Comparison of ENCODE assay signal across 15 cellular contexts in genomic region chr2:152464853-152465470, GRCh38.
DNase-seq lines count a peak whose midpoint lies in the region; ATAC-seq and TF ChIP-seq lines count a peak whose summit lies in the region.
"Had no signal": no experiment of that assay in that cellular context is flagged by ENCODE, and none has a peak within 500 bp of the region (broad histone marks: within the 10 kb centered on the region; RNA-seq: fewer than 3 reads in every experiment).

No MANE protein-coding gene starts in this region.

- H3K4me1 ChIP-seq in Panc1 (ENCODE audit: control insufficient read depth, insufficient read depth, low read length), result peaks cover 45% of the 10 kb centered on the region
- H3K4me1 ChIP-seq in gastroesophageal sphincter, result peaks cover 5 to 67% (median 29%) of the 10 kb centered on the region in 3 donors
- peaks cover 48 to 52% (median 51%) of the 10 kb centered on the region in 3 donors for H3K4me1 ChIP-seq in skeletal muscle tissue (ENCODE audit: control insufficient read depth in 3 of 3, insufficient read depth in 3 of 3, low read length in 3 of 3)
- no peaks in the 10 kb centered on the region for H3K4me1 ChIP-seq in uterus

- intact Hi-C loops in Panc1 (cut with micrococcal nuclease; ENCODE audit: unreplicated experiment), result loop anchor here (5.0 kb wide), 2 partner anchors 128 to 273 kb away; partner anchors contain the start of gene FMNL2
- intact Hi-C loops in uterus (cut with DNase I; ENCODE audit: low total_unique reads), result no loop called here

- in situ Hi-C loops in G401 (cut with HindIII; ENCODE audit: low sequenced_read_pairs) (no loop called here), Panc1 (cut with HindIII; ENCODE audit: low pct_unique_long_range_greater_than_20kb, low sequenced_read_pairs) (no loop called here)

- H3K27me3 ChIP-seq in Panc1 (ENCODE audit: control insufficient read depth, insufficient read depth, low read length) (no peaks in the 10 kb centered on the region), gastroesophageal sphincter (no peaks in the 10 kb centered on the region), skeletal muscle tissue (ENCODE audit: control insufficient read depth in 3 of 3, insufficient read depth in 3 of 3, low read length in 3 of 3) (no peaks in the 10 kb centered on the region), uterus (no peaks in the 10 kb centered on the region)
- H3K27me3 ChIP-seq: spleen had no signal

- TF ChIP-seq POLR2A in gastroesophageal sphincter (IDR thresholded peaks at IDR 0.05), result no peak
- TF ChIP-seq POLR2A in uterus (IDR thresholded peaks at IDR 0.05), result no peak

- no peak for TF ChIP-seq EP300 in gastroesophageal sphincter (IDR thresholded peaks at IDR 0.05)

- no TSS peak for BruUV-seq in Panc1 (replicated peaks; lab: Mats Ljungman, UMichigan)

- ATAC-seq in Panc1 (no peak), gastroesophageal sphincter (peak; percentile 25), GM21360 (IDR thresholded peaks at IDR 0.05; ENCODE audit: unreplicated experiment) (no peak)
- ATAC-seq: activated CD8-positive, alpha-beta T cell treated with anti-CD3 and anti-CD28 coated beads for 36 hours; PC-3 had no signal

- H3K27ac ChIP-seq in Panc1 (ENCODE audit: low read length), result peak overlapping the region; percentile 89; the same call in 1 of the 2 replicates
- peak overlapping the region in 2 of 4 donors; percentile 2 to 52 for H3K27ac ChIP-seq in gastroesophageal sphincter
- H3K27ac ChIP-seq in skeletal muscle tissue (ENCODE audit: low read depth, low read length), result peak overlapping the region; percentile 81
- no peak overlapping the region for H3K27ac ChIP-seq in uterus

- peak overlapping the region; percentile 57 to 72 (median 71) for H3K9ac ChIP-seq in skeletal muscle tissue (ENCODE audit: low read depth in 1 of 3, low read length in 3 of 3)

- CTCF ChIA-PET in Panc1 (lab: Charles Lee), result no interaction called here

- no peaks in the 10 kb centered on the region for H3K36me3 ChIP-seq in Panc1 (ENCODE audit: control insufficient read depth, insufficient read depth, low read length)
- H3K36me3 ChIP-seq in gastroesophageal sphincter, result no peaks in the 10 kb centered on the region
- no peaks in the 10 kb centered on the region for H3K36me3 ChIP-seq in skeletal muscle tissue (ENCODE audit: control insufficient read depth in 3 of 3, insufficient read depth in 3 of 3, low read length in 3 of 3)
- H3K36me3 ChIP-seq in uterus, result no peaks in the 10 kb centered on the region
- H3K36me3 ChIP-seq: spleen had no signal

- 82% methylated on average over 7 of the region's 7 CpGs; no CpG with 5 or more reads in 1 of the 2 donors for WGBS in gastroesophageal sphincter (ENCODE audit: low coverage in 1 of 2), 2 donors

- H3K4me3 ChIP-seq in Panc1 (ENCODE audit: low read depth in 2 of 2, low read length in 2 of 2) (no peak overlapping the region), gastroesophageal sphincter (no peak overlapping the region), skeletal muscle tissue (ENCODE audit: low read length in 3 of 3) (peak overlapping the region; percentile 60 to 64 (median 63)), uterus (no peak overlapping the region)
- H3K4me3 ChIP-seq: spleen had no signal

- H3K9me3 ChIP-seq in Panc1 (ENCODE audit: control insufficient read depth, insufficient read depth, low read depth, low read length) (no peaks in the 10 kb centered on the region), gastroesophageal sphincter (no peaks in the 10 kb centered on the region), skeletal muscle tissue (ENCODE audit: control insufficient read depth in 3 of 3, low read length in 3 of 3) (no peaks in the 10 kb centered on the region), uterus (no peaks in the 10 kb centered on the region)
- H3K9me3 ChIP-seq: spleen had no signal

- no peak for TF ChIP-seq CTCF in Panc1 (IDR thresholded peaks at IDR 0.05)
- TF ChIP-seq CTCF in gastroesophageal sphincter (IDR thresholded peaks at IDR 0.05), result no peak
- TF ChIP-seq CTCF in uterus (IDR thresholded peaks at IDR 0.05), result no peak

- DNase-seq in G401 (ENCODE audit: low spot score) (peak; percentile 76), Panc1 (ENCODE audit: low read depth, low spot score) (no peak), uterus (no peak), NK-92 (lab: John Stamatoyannopoulos, UW; ENCODE audit: unreplicated experiment) (no peak)
- DNase-seq: activated CD8-positive, alpha-beta T cell treated with anti-CD3 and anti-CD28 coated beads for 36 hours; amniotic stem cell; DND-41; NCI-H1436 treated with DMSO at 0.1 percent for 48 hours; NCI-H510A; PC-3; spleen; stimulated activated naive CD4-positive, alpha-beta T cell treated with Interleukin-2 at 50 U/mL for 16 hours had no signal

- POLR2A ChIA-PET in Panc1 (lab: Charles Lee), result no interaction called here

Comparison
In these comparisons a context has a peak if more than half of its experiments do, and no peak if none do; other contexts are left out.
1. H3K27ac ChIP-seq: peak in Panc1 (single experiment) and skeletal muscle tissue (single experiment); none in uterus (0 of 2).
2. H3K4me3 ChIP-seq: peak in skeletal muscle tissue (3 of 3); none in Panc1 (0 of 2), gastroesophageal sphincter (0 of 2) and uterus (0 of 2).